28 cellular contexts compared by ENCODE assay signal in the genomic region with DNA sequence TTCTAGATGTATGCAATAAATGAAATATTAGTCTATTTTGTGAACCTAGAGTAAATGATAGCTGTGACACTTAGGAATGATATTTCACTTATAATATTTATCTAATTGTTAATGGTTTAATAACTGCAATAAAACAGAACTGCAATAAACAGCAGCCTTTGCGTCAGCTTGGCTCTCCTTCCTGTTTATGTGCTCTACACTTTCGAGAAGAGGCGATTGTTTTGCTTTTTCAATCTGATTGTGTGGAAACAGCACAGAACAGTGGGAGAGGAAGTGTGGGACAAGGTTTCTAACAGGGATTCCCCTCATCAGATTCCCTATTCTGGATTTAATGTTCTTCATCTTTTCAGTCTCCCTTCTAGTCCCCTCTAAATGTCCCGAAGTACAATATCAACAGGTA. TPM values are rescaled to one million over a fixed set of nuclear protein-coding genes. Genes with fewer than 3 reads are reported as not detected.
"Had no signal": no experiment of that assay in that cellular context is flagged by ENCODE, and none has a peak within 500 bp of the region (broad histone marks: within the 10 kb centered on the region; RNA-seq: fewer than 3 reads in every experiment).

No MANE protein-coding gene starts in this region.

- H3K4me1 ChIP-seq: breast epithelium, Peyer's patch had no signal

- H3K4me2 ChIP-seq: KMS-11 had no signal

- DNase-seq: activated B cell treated with CpG ODN at 0.5 μM for 24 hours; activated CD4-positive, alpha-beta T cell treated with anti-CD3 and anti-CD28 coated beads for 1 hour; activated CD4-positive, alpha-beta T cell treated with anti-CD3 and anti-CD28 coated beads, Interleukin-2, amount 10 ng/mL, durations not matched to agents 24 days and 14 days; activated CD4-positive, alpha-beta T cell treated with anti-CD3 and anti-CD28 coated beads, Interleukin-2, amount 50 U/mL, for 48 hours; activated gamma-delta T cell; activated naive CD4-positive, alpha-beta T cell treated with anti-CD3 and anti-CD28 coated beads for 36 hours; activated naive CD8-positive, alpha-beta T cell treated with anti-CD3 and anti-CD28 coated beads for 36 hours; activated T-cell treated with anti-CD3 and anti-CD28 coated beads for 4 hours; activated T-cell treated with anti-CD3 and anti-CD28 coated beads, Interleukin-2, amount 50 U/mL, for 48 hours; anterior cingulate cortex; caudate nucleus; NCI-H1092; NCI-H1417; NCI-H1930; NCI-H2107; NCI-H2171 treated with DMSO at 0.1 percent for 48 hours; NCI-H226; NCI-H526; NCI-H82; Peyer's patch; SHP77 had no signal

- H3K9ac ChIP-seq: KMS-11 had no signal

- H3K9me3 ChIP-seq: breast epithelium, Peyer's patch, SJSA1 had no signal

- H3K27me3 ChIP-seq: breast epithelium, Peyer's patch had no signal

- H3K27ac ChIP-seq: breast epithelium, KMS-11, Peyer's patch, SJSA1 had no signal

- H3K4me3 ChIP-seq: breast epithelium, Peyer's patch, SJSA1 had no signal

- H3K36me3 ChIP-seq: breast epithelium, Peyer's patch, SJSA1 had no signal

RNA-seq across cellular contexts. Expression of a gene that starts 17.3 kb away (rescaled TPM):
- total RNA-seq: activated B cell treated with CpG ODN at 0.5 μM for 24 hours; activated CD4-positive, alpha-beta T cell treated with anti-CD3 and anti-CD28 coated beads, Interleukin-2, amount 10 ng/mL, durations not matched to agents 24 days and 14 days; activated CD8-positive, alpha-beta memory T cell treated with anti-CD3 and anti-CD28 coated beads for 36 hours; activated naive CD4-positive, alpha-beta T cell treated with anti-CD3 and anti-CD28 coated beads for 36 hours; activated naive CD8-positive, alpha-beta T cell treated with anti-CD3 and anti-CD28 coated beads for 36 hours; activated T-helper 17 cell treated with anti-CD3 and anti-CD28 coated beads, Interleukin-2, amount 50 U/mL, for 72 hours; MCF 10A had no signal
- polyA plus RNA-seq: IgD-negative memory B cell had no signal
